Comparison of ENCODE assay signal across 1 cellular context in genomic region chr12:56683-57346, GRCh38.
TF ChIP-seq lines count a peak whose summit lies in the region.

No MANE protein-coding gene starts in this region.

TF ChIP-seq in K562, 482 proteins besides CTCF, POLR2A, EP300 and RAD21 (continued from another document and continues in another):
- TF ChIP-seq SFPQ (IDR thresholded peaks at IDR 0.05; ENCODE audit: low read depth, low read length) (no peak), ZNF175 (CRISPR knock-in tag; IDR thresholded peaks at IDR 0.05; ENCODE audit: low read depth) (no peak), KLF13 (tag; IDR thresholded peaks at IDR 0.05; ENCODE audit: borderline replicate concordance, low read depth) (no peak), ZNF511 (CRISPR knock-in tag; IDR thresholded peaks at IDR 0.05) (no peak), PREB (CRISPR knock-in tag; IDR thresholded peaks at IDR 0.05) (no peak), ZNF77 (CRISPR knock-in tag; IDR thresholded peaks at IDR 0.05) (no peak), SMARCB1 (IDR thresholded peaks at IDR 0.05; ENCODE audit: insufficient read length, low read depth) (peak; percentile 38), USF1 (CRISPR knock-in tag; IDR thresholded peaks at IDR 0.05) (peak; percentile 26; the same call in 1 of the 2 replicates), GABPB2 (CRISPR knock-in tag; conservative IDR thresholded peaks at IDR 0.05) (no peak), ZNF282 (CRISPR knock-in tag; IDR thresholded peaks at IDR 0.05) (no peak), LARP7 (IDR thresholded peaks at IDR 0.05) (no peak), MAFF (IDR thresholded peaks at IDR 0.05; ENCODE audit: low read length) (no peak), FOXO4 (CRISPR knock-in tag; IDR thresholded peaks at IDR 0.05) (no peak), ZNF184 (CRISPR knock-in tag; IDR thresholded peaks at IDR 0.05) (no peak), PBX2 (CRISPR knock-in tag; IDR thresholded peaks at IDR 0.05; ENCODE audit: low read depth) (no peak), PBX2 (tag; conservative IDR thresholded peaks at IDR 0.05; ENCODE audit: low read depth) (peak; percentile 35; the same call in 1 of the 2 replicates), KDM5B (IDR thresholded peaks at IDR 0.05; ENCODE audit: insufficient replicate concordance, low read depth, low read length) (no peak), PATZ1 (CRISPR knock-in tag; IDR thresholded peaks at IDR 0.05; ENCODE audit: borderline replicate concordance) (no peak), SNRNP70 (optimal IDR thresholded peaks at IDR 0.05; ENCODE audit: low read depth, low read length) (no peak), RBM25 (IDR thresholded peaks at IDR 0.05; ENCODE audit: low read depth, low read length, severe bottlenecking) (no peak), SMARCC2 (IDR thresholded peaks at IDR 0.05; ENCODE audit: low read depth) (no peak; the same call in 1 of the 2 replicates), ARID3B (CRISPR knock-in tag; IDR thresholded peaks at IDR 0.05; ENCODE audit: borderline replicate concordance) (no peak), HMBOX1 (IDR thresholded peaks at IDR 0.05) (no peak), CHD2 (IDR thresholded peaks at IDR 0.05; ENCODE audit: low read depth, low read length) (no peak), ZNF146 (CRISPR knock-in tag; IDR thresholded peaks at IDR 0.05; ENCODE audit: unreplicated experiment) (no peak), CHCHD3 (CRISPR knock-in tag; IDR thresholded peaks at IDR 0.05) (no peak), ZNF766 (CRISPR knock-in tag; conservative IDR thresholded peaks at IDR 0.05) (no peak), ELF2 (CRISPR knock-in tag; IDR thresholded peaks at IDR 0.05) (no peak), ZKSCAN3 (CRISPR knock-in tag; IDR thresholded peaks at IDR 0.05) (no peak), ZNF444 (CRISPR knock-in tag; IDR thresholded peaks at IDR 0.05) (no peak), SNAPC5 (CRISPR knock-in tag; IDR thresholded peaks at IDR 0.05) (no peak), BCOR (IDR thresholded peaks at IDR 0.05) (no peak), RAD51 (IDR thresholded peaks at IDR 0.05; ENCODE audit: borderline replicate concordance, low read depth) (no peak), KLF16 (IDR thresholded peaks at IDR 0.05) (peak; percentile 2; the same call in 1 of the 2 replicates), ARID1B (IDR thresholded peaks at IDR 0.05) (peak; percentile 33; the same call in 1 of the 2 replicates), ELK1 (CRISPR knock-in tag; IDR thresholded peaks at IDR 0.05) (no peak), FUS (optimal IDR thresholded peaks at IDR 0.05; ENCODE audit: low read depth, low read length) (no peak), SMARCE1 (IDR thresholded peaks at IDR 0.05) (peak; percentile 50; the same call in 1 of the 2 replicates), ZNF79 (CRISPR knock-in tag; IDR thresholded peaks at IDR 0.05; ENCODE audit: low read depth) (no peak), VEZF1 (CRISPR knock-in tag; IDR thresholded peaks at IDR 0.05) (no peak), ZNF668 (CRISPR knock-in tag; IDR thresholded peaks at IDR 0.05) (no peak), TRIM24 (IDR thresholded peaks at IDR 0.05) (no peak), ZNF655 (CRISPR knock-in tag; IDR thresholded peaks at IDR 0.05) (no peak), TAF9B (IDR thresholded peaks at IDR 0.05; ENCODE audit: partially characterized antibody) (no peak), TCF3 (CRISPR knock-in tag; IDR thresholded peaks at IDR 0.05) (peak; percentile 48; the same call in 1 of the 2 replicates), RFX7 (CRISPR knock-in tag; IDR thresholded peaks at IDR 0.05) (no peak), BMI1 (IDR thresholded peaks at IDR 0.05; ENCODE audit: low read length) (no peak), SRSF1 (IDR thresholded peaks at IDR 0.05; ENCODE audit: low read depth, low read length) (no peak)
